ENCODE assay signal across 9 cellular contexts in the genomic region with DNA sequence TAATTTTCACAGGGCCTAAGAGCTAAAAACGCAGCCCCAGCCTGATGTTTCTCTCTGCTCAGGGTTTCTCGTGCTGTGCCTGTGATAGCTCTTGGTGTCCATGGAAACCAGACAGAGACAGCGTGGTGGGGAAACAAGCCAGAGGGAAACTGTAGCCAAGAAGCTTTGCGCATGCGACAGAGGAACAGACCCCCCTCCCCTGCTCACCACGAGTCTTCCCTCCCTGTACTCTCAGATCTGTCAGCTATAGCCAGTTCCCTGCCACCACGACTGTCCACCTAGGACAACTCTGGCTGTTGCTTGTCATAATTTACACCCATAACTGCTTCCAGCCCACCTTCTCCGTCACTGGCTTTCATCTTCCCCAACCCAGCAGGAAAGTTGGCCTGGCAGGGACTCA. TPM values are rescaled to one million over a fixed set of nuclear protein-coding genes. Genes with fewer than 3 reads are reported as not detected.
DNase-seq lines count a peak whose midpoint lies in the region; ATAC-seq, FAIRE-seq and TF ChIP-seq lines count a peak whose summit lies in the region.
"Had no signal": no experiment of that assay in that cellular context is flagged by ENCODE, and none has a peak within 500 bp of the region (broad histone marks: within the 10 kb centered on the region; RNA-seq: fewer than 3 reads in every experiment).

No MANE protein-coding gene starts in this region.

- no peak overlapping the region for H3K9ac ChIP-seq in HepG2 (ENCODE audit: insufficient read depth, low read depth, low read length)

- no peak for TF ChIP-seq EP300 in HepG2 (IDR thresholded peaks at IDR 0.05; ENCODE audit: low read depth in 2 of 2, low read length in 2 of 2)
- TF ChIP-seq EP300 in HepG2 (CRISPR knock-in tag; IDR thresholded peaks at IDR 0.05; ENCODE audit: borderline replicate concordance): no peak

- peak in 3 of 4 donors; percentile 31 to 57 (median 35) for ATAC-seq in right lobe of liver
- ATAC-seq in HepG2: no peak; the same call in 2 of the 3 replicates
- peak; percentile 51 to 56 for ATAC-seq in lower lobe of right lung
- ATAC-seq in HG02588 (IDR thresholded peaks at IDR 0.05; ENCODE audit: unreplicated experiment): no peak

- H3K36me3 ChIP-seq in right lobe of liver: no peaks in the 10 kb centered on the region
- no peaks in the 10 kb centered on the region for H3K36me3 ChIP-seq in HepG2 (replicated peaks in 1 of 2; ENCODE audit: control insufficient read depth in 1 of 2, insufficient read depth in 2 of 2, low read length in 2 of 2)
- H3K36me3 ChIP-seq in lower lobe of right lung: no peaks in the 10 kb centered on the region

- no peak for TF ChIP-seq CTCF in right lobe of liver (IDR thresholded peaks at IDR 0.05)
- TF ChIP-seq CTCF in HepG2 (CRISPR knock-in tag; IDR thresholded peaks at IDR 0.05): no peak
- TF ChIP-seq CTCF in lower lobe of right lung (IDR thresholded peaks at IDR 0.05): no peak
- no peak for TF ChIP-seq CTCF in RWPE1 (conservative IDR thresholded peaks at IDR 0.05; ENCODE audit: low read depth)

- TF ChIP-seq RAD21 in HepG2 (CRISPR knock-in tag; IDR thresholded peaks at IDR 0.05): no peak

- H3K9me3 ChIP-seq in right lobe of liver: no peaks in the 10 kb centered on the region
- no peaks in the 10 kb centered on the region for H3K9me3 ChIP-seq in HepG2 (ENCODE audit: low read length)
- no peaks in the 10 kb centered on the region for H3K9me3 ChIP-seq in lower lobe of right lung

- H3K4me1 ChIP-seq in right lobe of liver: no peaks in the 10 kb centered on the region
- H3K4me1 ChIP-seq in HepG2 (ENCODE audit: insufficient read depth, low read length): peaks cover 7% of the 10 kb centered on the region
- no peaks in the 10 kb centered on the region for H3K4me1 ChIP-seq in lower lobe of right lung

- no peak overlapping the region for H3K4me3 ChIP-seq in right lobe of liver
- no peak overlapping the region for H3K4me3 ChIP-seq in HepG2 (replicated peaks in 1 of 3; ENCODE audit: insufficient read depth in 1 of 3, low read depth in 2 of 3, low read length in 3 of 3)
- no peak overlapping the region for H3K4me3 ChIP-seq in lower lobe of right lung

- H3K27ac ChIP-seq in right lobe of liver: no peak overlapping the region
- H3K27ac ChIP-seq in HepG2 (ENCODE audit: extremely low read length, insufficient read depth, low read length): no peak overlapping the region
- no peak overlapping the region for H3K27ac ChIP-seq in lower lobe of right lung
- no peak overlapping the region for H3K27ac ChIP-seq in RWPE1

- TF ChIP-seq POLR2A in right lobe of liver (IDR thresholded peaks at IDR 0.05) (no peak), HepG2 (IDR thresholded peaks at IDR 0.05; ENCODE audit: insufficient read depth in 1 of 2, low read depth in 2 of 2, low read length in 2 of 2) (no peak)

- DNase-seq in right lobe of liver: no peak
- no peak for DNase-seq in HepG2 (ENCODE audit: low spot score)
- DNase-seq in cerebellar cortex (ENCODE audit: low spot score): peak; percentile 53
- DNase-seq in lower lobe of right lung: no peak
- no peak for DNase-seq in 8988T
- no peak for DNase-seq in COLO668 (lab: John Stamatoyannopoulos, UW; ENCODE audit: unreplicated experiment)
- no peak for DNase-seq in RWPE1 (ENCODE audit: low spot score)
- DNase-seq: Karpas-422 had no signal

- H3K4me2 ChIP-seq in HepG2 (ENCODE audit: low read depth, low read length): no peak overlapping the region

- no peaks in the 10 kb centered on the region for H3K79me2 ChIP-seq in HepG2 (ENCODE audit: insufficient read depth, low read length)

- no peaks in the 10 kb centered on the region for H3K27me3 ChIP-seq in right lobe of liver
- peaks cover 0 to 5% of the 10 kb centered on the region in 2 experiments; a peak in 2 of 5 replicates for H3K27me3 ChIP-seq in HepG2 (ENCODE audit: control insufficient read depth in 1 of 2, insufficient read depth in 2 of 2, low read length in 2 of 2)
- H3K27me3 ChIP-seq in lower lobe of right lung (ENCODE audit: low read depth): no peaks in the 10 kb centered on the region

- CTCF ChIA-PET in HepG2 (lab: Yijun Ruan, JAX; ENCODE audit: low intra/inter-chr PET ratio, low total read pairs) (no interaction called here), RWPE1 (lab: Yijun Ruan, JAX) (interaction anchor here (0.5 kb wide), 1 partner anchor 86 kb away, joined by 4 read pairs; no protein-coding TSS in a partner anchor)

- no TSS peak for BruUV-seq in HepG2 (replicated peaks; lab: Mats Ljungman, UMichigan)

- in situ Hi-C loops in HepG2 (cut with HindIII; ENCODE audit: extremely low pct_ligation_motif_present, low pct_unique_long_range_greater_than_20kb): no loop called here

- intact Hi-C loops in right lobe of liver (cut with DNase I) (loop anchor here (10.0 kb wide), 2 partner anchors 140 to 150 kb away; no protein-coding TSS in a partner anchor), HepG2 (cut with micrococcal nuclease; ENCODE audit: unreplicated experiment) (no loop called here), lower lobe of right lung (cut with DNase I) (no loop called here)

- no peaks in the 10 kb centered on the region for H4K20me1 ChIP-seq in HepG2 (ENCODE audit: insufficient read depth, low read length)

- 21% methylated on average over 5 of the region's 8 CpGs for WGBS in right lobe of liver (ENCODE audit: insufficient coverage, low coverage, low lambda C conversion rate, missing lambda C conversion rate)
- WGBS in HepG2 (ENCODE audit: low lambda C conversion rate): 27% methylated on average over 8 of the region's 8 CpGs

- POLR2A ChIA-PET in HepG2 (lab: Yijun Ruan, JAX) (no interaction called here), RWPE1 (lab: Yijun Ruan, JAX; ENCODE audit: low non-redundant PET) (no interaction called here)

- no peak for FAIRE-seq in HepG2 (lab: Jason Lieb, UNC)

- no peak overlapping the region for H2AFZ ChIP-seq in HepG2 (ENCODE audit: low read length)

TF ChIP-seq in HepG2, 621 proteins besides CTCF, POLR2A, EP300 and RAD21 (continues in another document):
- TF ChIP-seq SIX4 (CRISPR knock-in tag; IDR thresholded peaks at IDR 0.05) (no peak), HMGA1 (CRISPR knock-in tag; conservative IDR thresholded peaks at IDR 0.05) (no peak), ZNF552 (CRISPR knock-in tag; IDR thresholded peaks at IDR 0.05; ENCODE audit: borderline replicate concordance) (no peak), NBN (conservative IDR thresholded peaks at IDR 0.05) (no peak), TEAD2 (CRISPR knock-in tag; IDR thresholded peaks at IDR 0.05) (no peak)

RNA-seq across cellular contexts. Expression of a gene that starts 13.2 kb away (rescaled TPM):
- total RNA-seq in right lobe of liver: 1 to 10 TPM; 1.1 to 2.1 (median 1.7) TPM
- 2.3 and 3.1 TPM in 2 replicates for total RNA-seq in HepG2 (2016; rRNA removed; fragmentation: Illumina TruSeq; extraction: Trizol)
- total RNA-seq in HepG2 (2016; cell fraction: cytosol; rRNA removed; fragmentation: Illumina TruSeq; extraction: Trizol; ENCODE audit: low read depth): 0.79 and 1.5 TPM in 2 replicates
- 2.2 and 3.0 TPM in 2 replicates for total RNA-seq in HepG2 (2016; cell fraction: insoluble cytoplasmic fraction; rRNA removed; fragmentation: Illumina TruSeq; extraction: Trizol)
- total RNA-seq in HepG2 (2016; cell fraction: membrane; rRNA removed; fragmentation: Illumina TruSeq; extraction: Trizol): 1.4 and 1.5 TPM in 2 replicates
- total RNA-seq in HepG2 (2016; cell fraction: nucleus; rRNA removed; fragmentation: Illumina TruSeq; extraction: Trizol): 7.0 and 8.0 TPM in 2 replicates
- 3.7 TPM in 2 replicates for polyA plus RNA-seq in HepG2 (2011; rRNA removed)
- 1.2 and 1.8 TPM in 2 replicates for polyA plus RNA-seq in HepG2 (2011; cell fraction: cytosol; rRNA removed)
- 6.6 and 7.5 TPM in 2 replicates for polyA plus RNA-seq in HepG2 (2011; cell fraction: nucleus; rRNA removed)
- polyA plus RNA-seq in HepG2 (2012): 3.3 and 3.4 TPM in 2 replicates
- polyA plus RNA-seq in HepG2 (2016; cell fraction: cytosol; fragmentation: Illumina TruSeq; extraction: Trizol; ENCODE audit: low read depth): 0.52 and 1.00 TPM in 2 replicates
- 1.5 and 1.7 TPM in 2 replicates for polyA plus RNA-seq in HepG2 (2016; cell fraction: insoluble cytoplasmic fraction; fragmentation: Illumina TruSeq; extraction: Trizol; ENCODE audit: low read depth)
- polyA plus RNA-seq in HepG2 (2016; cell fraction: membrane; fragmentation: Illumina TruSeq; extraction: Trizol; ENCODE audit: low read depth): 1.0 TPM in 2 replicates
- polyA plus RNA-seq in HepG2 (2016; cell fraction: nucleus; fragmentation: Illumina TruSeq; extraction: Trizol; ENCODE audit: insufficient read depth, low read depth): 5.5 and 6.3 TPM in 2 replicates
- 2.1 and 3.3 TPM in 2 replicates for polyA minus RNA-seq in HepG2 (2011; rRNA and poly(A)+ RNA removed; ENCODE audit: low replicate concordance)
- 1.2 and 1.5 TPM in 2 replicates for polyA minus RNA-seq in HepG2 (2011; cell fraction: cytosol; rRNA and poly(A)+ RNA removed)
- 18.9 and 22.9 TPM in 2 replicates for polyA minus RNA-seq in HepG2 (2011; cell fraction: nucleus; rRNA and poly(A)+ RNA removed)
- 5.0 TPM for total RNA-seq in lower lobe of right lung

RNA-seq across cellular contexts. Expression of a gene that starts 57.0 kb away (rescaled TPM):
- total RNA-seq in right lobe of liver (under 1 TPM in 5 of 6 experiments, not detected in 1; 0.12 to 0.33 (median 0.16) TPM), HepG2 (2016; rRNA removed; fragmentation: Illumina TruSeq; extraction: Trizol) (0.42 and 0.56 TPM in 2 replicates), lower lobe of right lung (9.0 TPM)
- total RNA-seq in HepG2 (2016; cell fraction: cytosol; rRNA removed; fragmentation: Illumina TruSeq; extraction: Trizol; ENCODE audit: low read depth): 0.09 and 0.10 TPM in 2 replicates
- total RNA-seq in HepG2 (2016; cell fraction: insoluble cytoplasmic fraction; rRNA removed; fragmentation: Illumina TruSeq; extraction: Trizol): 0.54 and 0.67 TPM in 2 replicates
- total RNA-seq in HepG2 (2016; cell fraction: membrane; rRNA removed; fragmentation: Illumina TruSeq; extraction: Trizol): 0.31 and 0.40 TPM in 2 replicates
- 0.38 and 0.47 TPM in 2 replicates for total RNA-seq in HepG2 (2016; cell fraction: nucleus; rRNA removed; fragmentation: Illumina TruSeq; extraction: Trizol)
- 0.42 TPM in 2 replicates for polyA plus RNA-seq in HepG2 (2011; rRNA removed)
- 0.18 and 0.27 TPM in 2 replicates for polyA plus RNA-seq in HepG2 (2011; cell fraction: cytosol; rRNA removed)
- 0.83 and 1.6 TPM in 2 replicates for polyA plus RNA-seq in HepG2 (2011; cell fraction: nucleus; rRNA removed)
- polyA plus RNA-seq in HepG2 (2012): 0.05 and 0.23 TPM in 2 replicates
- polyA plus RNA-seq in HepG2 (2016; cell fraction: cytosol; fragmentation: Illumina TruSeq; extraction: Trizol; ENCODE audit: low read depth): 0.05 and 0.08 TPM in 2 replicates
- polyA plus RNA-seq in HepG2 (2016; cell fraction: insoluble cytoplasmic fraction; fragmentation: Illumina TruSeq; extraction: Trizol; ENCODE audit: low read depth): 0.27 and 0.37 TPM in 2 replicates
- polyA plus RNA-seq in HepG2 (2016; cell fraction: membrane; fragmentation: Illumina TruSeq; extraction: Trizol; ENCODE audit: low read depth): 0.09 and 0.10 TPM in 2 replicates
- 0.71 and 0.77 TPM in 2 replicates for polyA plus RNA-seq in HepG2 (2016; cell fraction: nucleus; fragmentation: Illumina TruSeq; extraction: Trizol; ENCODE audit: insufficient read depth, low read depth)
- polyA minus RNA-seq in HepG2 (2011; rRNA and poly(A)+ RNA removed; ENCODE audit: low replicate concordance): 1.9 and 3.0 TPM in 2 replicates
- 0.49 and 0.97 TPM in 2 replicates for polyA minus RNA-seq in HepG2 (2011; cell fraction: cytosol; rRNA and poly(A)+ RNA removed)
- polyA minus RNA-seq in HepG2 (2011; cell fraction: nucleus; rRNA and poly(A)+ RNA removed): 1.4 and 2.2 TPM in 2 replicates

Comparison
In these comparisons a context has a peak if more than half of its experiments do, and no peak if none do; other contexts are left out.
1. ATAC-seq: peak in right lobe of liver (3 of 4) and lower lobe of right lung (2 of 2); none in HepG2 (single experiment) and HG02588 (single experiment).
2. intact Hi-C loops: an anchor here in right lobe of liver (10.0 kb wide); none called in HepG2 and lower lobe of right lung.